1 cellular context compared by ENCODE assay signal in the genomic region with DNA sequence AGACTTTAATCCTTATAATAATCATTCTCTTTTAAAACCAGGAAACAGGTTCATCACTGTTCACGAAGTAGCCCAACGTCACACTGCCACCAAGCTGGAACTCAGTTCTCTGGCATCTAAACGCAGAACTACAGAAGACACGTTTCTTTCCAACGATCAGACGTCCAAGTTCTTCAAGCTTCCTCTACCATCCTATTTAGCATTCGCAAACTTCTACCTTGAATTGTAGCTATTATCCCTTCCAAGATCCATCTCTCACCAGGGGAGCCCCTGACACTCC.
TF ChIP-seq lines count a peak whose summit lies in the region.

No MANE protein-coding gene starts in this region.

TF ChIP-seq in K562, 482 proteins besides CTCF, POLR2A, EP300 and RAD21:
- TF ChIP-seq, protein P1, sequence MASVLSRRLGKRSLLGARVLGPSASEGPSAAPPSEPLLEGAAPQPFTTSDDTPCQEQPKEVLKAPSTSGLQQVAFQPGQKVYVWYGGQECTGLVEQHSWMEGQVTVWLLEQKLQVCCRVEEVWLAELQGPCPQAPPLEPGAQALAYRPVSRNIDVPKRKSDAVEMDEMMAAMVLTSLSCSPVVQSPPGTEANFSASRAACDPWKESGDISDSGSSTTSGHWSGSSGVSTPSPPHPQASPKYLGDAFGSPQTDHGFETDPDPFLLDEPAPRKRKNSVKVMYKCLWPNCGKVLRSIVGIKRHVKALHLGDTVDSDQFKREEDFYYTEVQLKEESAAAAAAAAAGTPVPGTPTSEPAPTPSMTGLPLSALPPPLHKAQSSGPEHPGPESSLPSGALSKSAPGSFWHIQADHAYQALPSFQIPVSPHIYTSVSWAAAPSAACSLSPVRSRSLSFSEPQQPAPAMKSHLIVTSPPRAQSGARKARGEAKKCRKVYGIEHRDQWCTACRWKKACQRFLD (CRISPR knock-in tag; IDR thresholded peaks at IDR 0.05), result no peak
- TF ChIP-seq SMARCA4 (IDR thresholded peaks at IDR 0.05) (peak; percentile 22; the same call in 1 of the 2 replicates), ZNF184 (CRISPR knock-in tag; IDR thresholded peaks at IDR 0.05) (no peak), BRD9 (IDR thresholded peaks at IDR 0.05; ENCODE audit: low read depth, partially characterized antibody) (peak; percentile 19), FOXM1 (IDR thresholded peaks at IDR 0.05; ENCODE audit: low read depth) (0 out of 2 replicates have a peak, but pooled peaks have one; percentile 10), FOXM1 (CRISPR knock-in tag; IDR thresholded peaks at IDR 0.05; ENCODE audit: low read depth) (no peak), JUND (IDR thresholded peaks at IDR 0.05; ENCODE audit: borderline replicate concordance, low read depth, low read length) (peak; percentile 24; the same call in 1 of the 2 replicates), JUND (tag; IDR thresholded peaks at IDR 0.05; ENCODE audit: borderline replicate concordance, low read depth, low read length) (no peak), BHLHE40 (IDR thresholded peaks at IDR 0.05; ENCODE audit: low read length) (0 out of 2 replicates have a peak, but pooled peaks have one; percentile 16), RCOR1 (IDR thresholded peaks at IDR 0.05; ENCODE audit: borderline replicate concordance in 1 of 2, low read depth in 2 of 2, low read length in 2 of 2) (peak in 1 of 2 experiments; percentile 28; a peak in 2 of 4 replicates), LARP7 (IDR thresholded peaks at IDR 0.05) (0 out of 2 replicates have a peak, but pooled peaks have one; percentile 4), ZNF778 (CRISPR knock-in tag; IDR thresholded peaks at IDR 0.05) (no peak), ARID2 (IDR thresholded peaks at IDR 0.05) (0 out of 2 replicates have a peak, but pooled peaks have one; percentile 25), CREM (IDR thresholded peaks at IDR 0.05; ENCODE audit: low read depth) (peak; percentile 50; the same call in 1 of the 2 replicates), ZNF175 (CRISPR knock-in tag; IDR thresholded peaks at IDR 0.05; ENCODE audit: low read depth) (0 out of 2 replicates have a peak, but pooled peaks have one; percentile 17)
- TF ChIP-seq, protein P2, sequence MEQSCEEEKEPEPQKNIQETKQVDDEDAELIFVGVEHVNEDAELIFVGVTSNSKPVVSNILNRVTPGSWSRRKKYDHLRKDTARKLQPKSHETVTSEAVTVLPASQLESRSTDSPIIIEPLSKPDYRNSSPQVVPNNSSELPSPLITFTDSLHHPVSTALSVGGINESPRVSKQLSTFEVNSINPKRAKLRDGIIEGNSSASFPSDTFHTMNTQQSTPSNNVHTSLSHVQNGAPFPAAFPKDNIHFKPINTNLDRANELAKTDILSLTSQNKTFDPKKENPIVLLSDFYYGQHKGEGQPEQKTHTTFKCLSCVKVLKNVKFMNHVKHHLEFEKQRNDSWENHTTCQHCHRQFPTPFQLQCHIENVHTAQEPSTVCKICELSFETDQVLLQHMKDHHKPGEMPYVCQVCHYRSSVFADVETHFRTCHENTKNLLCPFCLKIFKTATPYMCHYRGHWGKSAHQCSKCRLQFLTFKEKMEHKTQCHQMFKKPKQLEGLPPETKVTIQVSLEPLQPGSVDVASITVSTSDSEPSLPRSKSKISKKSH (CRISPR knock-in tag; IDR thresholded peaks at IDR 0.05), result no peak
- TF ChIP-seq, protein P3, sequence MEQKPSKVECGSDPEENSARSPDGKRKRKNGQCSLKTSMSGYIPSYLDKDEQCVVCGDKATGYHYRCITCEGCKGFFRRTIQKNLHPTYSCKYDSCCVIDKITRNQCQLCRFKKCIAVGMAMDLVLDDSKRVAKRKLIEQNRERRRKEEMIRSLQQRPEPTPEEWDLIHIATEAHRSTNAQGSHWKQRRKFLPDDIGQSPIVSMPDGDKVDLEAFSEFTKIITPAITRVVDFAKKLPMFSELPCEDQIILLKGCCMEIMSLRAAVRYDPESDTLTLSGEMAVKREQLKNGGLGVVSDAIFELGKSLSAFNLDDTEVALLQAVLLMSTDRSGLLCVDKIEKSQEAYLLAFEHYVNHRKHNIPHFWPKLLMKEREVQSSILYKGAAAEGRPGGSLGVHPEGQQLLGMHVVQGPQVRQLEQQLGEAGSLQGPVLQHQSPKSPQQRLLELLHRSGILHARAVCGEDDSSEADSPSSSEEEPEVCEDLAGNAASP (IDR thresholded peaks at IDR 0.05), result no peak
- TF ChIP-seq, protein P4, sequence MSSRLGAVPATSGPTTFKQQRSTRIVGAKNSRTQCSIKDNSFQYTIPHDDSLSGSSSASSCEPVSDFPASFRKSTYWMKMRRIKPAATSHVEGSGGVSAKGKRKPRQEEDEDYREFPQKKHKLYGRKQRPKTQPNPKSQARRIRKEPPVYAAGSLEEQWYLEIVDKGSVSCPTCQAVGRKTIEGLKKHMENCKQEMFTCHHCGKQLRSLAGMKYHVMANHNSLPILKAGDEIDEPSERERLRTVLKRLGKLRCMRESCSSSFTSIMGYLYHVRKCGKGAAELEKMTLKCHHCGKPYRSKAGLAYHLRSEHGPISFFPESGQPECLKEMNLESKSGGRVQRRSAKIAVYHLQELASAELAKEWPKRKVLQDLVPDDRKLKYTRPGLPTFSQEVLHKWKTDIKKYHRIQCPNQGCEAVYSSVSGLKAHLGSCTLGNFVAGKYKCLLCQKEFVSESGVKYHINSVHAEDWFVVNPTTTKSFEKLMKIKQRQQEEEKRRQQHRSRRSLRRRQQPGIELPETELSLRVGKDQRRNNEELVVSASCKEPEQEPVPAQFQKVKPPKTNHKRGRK (tag; IDR thresholded peaks at IDR 0.05), result no peak
- TF ChIP-seq, protein P5, sequence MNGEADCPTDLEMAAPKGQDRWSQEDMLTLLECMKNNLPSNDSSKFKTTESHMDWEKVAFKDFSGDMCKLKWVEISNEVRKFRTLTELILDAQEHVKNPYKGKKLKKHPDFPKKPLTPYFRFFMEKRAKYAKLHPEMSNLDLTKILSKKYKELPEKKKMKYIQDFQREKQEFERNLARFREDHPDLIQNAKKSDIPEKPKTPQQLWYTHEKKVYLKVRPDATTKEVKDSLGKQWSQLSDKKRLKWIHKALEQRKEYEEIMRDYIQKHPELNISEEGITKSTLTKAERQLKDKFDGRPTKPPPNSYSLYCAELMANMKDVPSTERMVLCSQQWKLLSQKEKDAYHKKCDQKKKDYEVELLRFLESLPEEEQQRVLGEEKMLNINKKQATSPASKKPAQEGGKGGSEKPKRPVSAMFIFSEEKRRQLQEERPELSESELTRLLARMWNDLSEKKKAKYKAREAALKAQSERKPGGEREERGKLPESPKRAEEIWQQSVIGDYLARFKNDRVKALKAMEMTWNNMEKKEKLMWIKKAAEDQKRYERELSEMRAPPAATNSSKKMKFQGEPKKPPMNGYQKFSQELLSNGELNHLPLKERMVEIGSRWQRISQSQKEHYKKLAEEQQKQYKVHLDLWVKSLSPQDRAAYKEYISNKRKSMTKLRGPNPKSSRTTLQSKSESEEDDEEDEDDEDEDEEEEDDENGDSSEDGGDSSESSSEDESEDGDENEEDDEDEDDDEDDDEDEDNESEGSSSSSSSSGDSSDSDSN (IDR thresholded peaks at IDR 0.05; ENCODE audit: borderline replicate concordance in 1 of 2, low read depth in 2 of 2, low read length in 2 of 2), result 0 out of 4 replicates have a peak, but pooled peaks of 1 of the 2 experiments have one; percentile 32
- TF ChIP-seq, protein P6, sequence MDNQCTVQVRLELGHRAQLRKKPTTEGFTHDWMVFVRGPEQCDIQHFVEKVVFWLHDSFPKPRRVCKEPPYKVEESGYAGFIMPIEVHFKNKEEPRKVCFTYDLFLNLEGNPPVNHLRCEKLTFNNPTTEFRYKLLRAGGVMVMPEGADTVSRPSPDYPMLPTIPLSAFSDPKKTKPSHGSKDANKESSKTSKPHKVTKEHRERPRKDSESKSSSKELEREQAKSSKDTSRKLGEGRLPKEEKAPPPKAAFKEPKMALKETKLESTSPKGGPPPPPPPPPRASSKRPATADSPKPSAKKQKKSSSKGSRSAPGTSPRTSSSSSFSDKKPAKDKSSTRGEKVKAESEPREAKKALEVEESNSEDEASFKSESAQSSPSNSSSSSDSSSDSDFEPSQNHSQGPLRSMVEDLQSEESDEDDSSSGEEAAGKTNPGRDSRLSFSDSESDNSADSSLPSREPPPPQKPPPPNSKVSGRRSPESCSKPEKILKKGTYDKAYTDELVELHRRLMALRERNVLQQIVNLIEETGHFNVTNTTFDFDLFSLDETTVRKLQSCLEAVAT (IDR thresholded peaks at IDR 0.05), result peak; percentile 37 to 38; a peak in 2 of 4 replicates
- TF ChIP-seq, protein P7, sequence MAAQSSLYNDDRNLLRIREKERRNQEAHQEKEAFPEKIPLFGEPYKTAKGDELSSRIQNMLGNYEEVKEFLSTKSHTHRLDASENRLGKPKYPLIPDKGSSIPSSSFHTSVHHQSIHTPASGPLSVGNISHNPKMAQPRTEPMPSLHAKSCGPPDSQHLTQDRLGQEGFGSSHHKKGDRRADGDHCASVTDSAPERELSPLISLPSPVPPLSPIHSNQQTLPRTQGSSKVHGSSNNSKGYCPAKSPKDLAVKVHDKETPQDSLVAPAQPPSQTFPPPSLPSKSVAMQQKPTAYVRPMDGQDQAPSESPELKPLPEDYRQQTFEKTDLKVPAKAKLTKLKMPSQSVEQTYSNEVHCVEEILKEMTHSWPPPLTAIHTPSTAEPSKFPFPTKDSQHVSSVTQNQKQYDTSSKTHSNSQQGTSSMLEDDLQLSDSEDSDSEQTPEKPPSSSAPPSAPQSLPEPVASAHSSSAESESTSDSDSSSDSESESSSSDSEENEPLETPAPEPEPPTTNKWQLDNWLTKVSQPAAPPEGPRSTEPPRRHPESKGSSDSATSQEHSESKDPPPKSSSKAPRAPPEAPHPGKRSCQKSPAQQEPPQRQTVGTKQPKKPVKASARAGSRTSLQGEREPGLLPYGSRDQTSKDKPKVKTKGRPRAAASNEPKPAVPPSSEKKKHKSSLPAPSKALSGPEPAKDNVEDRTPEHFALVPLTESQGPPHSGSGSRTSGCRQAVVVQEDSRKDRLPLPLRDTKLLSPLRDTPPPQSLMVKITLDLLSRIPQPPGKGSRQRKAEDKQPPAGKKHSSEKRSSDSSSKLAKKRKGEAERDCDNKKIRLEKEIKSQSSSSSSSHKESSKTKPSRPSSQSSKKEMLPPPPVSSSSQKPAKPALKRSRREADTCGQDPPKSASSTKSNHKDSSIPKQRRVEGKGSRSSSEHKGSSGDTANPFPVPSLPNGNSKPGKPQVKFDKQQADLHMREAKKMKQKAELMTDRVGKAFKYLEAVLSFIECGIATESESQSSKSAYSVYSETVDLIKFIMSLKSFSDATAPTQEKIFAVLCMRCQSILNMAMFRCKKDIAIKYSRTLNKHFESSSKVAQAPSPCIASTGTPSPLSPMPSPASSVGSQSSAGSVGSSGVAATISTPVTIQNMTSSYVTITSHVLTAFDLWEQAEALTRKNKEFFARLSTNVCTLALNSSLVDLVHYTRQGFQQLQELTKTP (IDR thresholded peaks at IDR 0.05; ENCODE audit: low read depth in 1 of 2, partially characterized antibody in 2 of 2), result peak in 1 of 2 experiments; percentile 55
TF ChIP-seq in K562: peak in this region for 13.
